In genomic region chr17:7347630-7348477, GRCh38 we compare ENCODE assay signal across 23 cellular contexts. TPM values are rescaled to one million over a fixed set of nuclear protein-coding genes. Genes with fewer than 3 reads are reported as not detected.
DNase-seq lines count a peak whose midpoint lies in the region; TF ChIP-seq lines count a peak whose summit lies in the region.
"Had no signal": no experiment of that assay in that cellular context is flagged by ENCODE, and none has a peak within 500 bp of the region (broad histone marks: within the 10 kb centered on the region; RNA-seq: fewer than 3 reads in every experiment).

No MANE protein-coding gene starts in this region.

- peaks cover 49% of the 10 kb centered on the region for H3K4me1 Mint-ChIP-seq in activated naive CD4-positive, alpha-beta T cell treated with anti-CD3 and anti-CD28 coated beads, Interleukin-2, amount 10 ng/mL, durations not matched to agents 7 days and 5 days

- peak overlapping the region in 1 of 3 donors; percentile 25 for H3K9ac ChIP-seq in skeletal muscle tissue (ENCODE audit: low read depth in 1 of 3, low read length in 3 of 3)

- H3K4me1 ChIP-seq in skeletal muscle tissue (ENCODE audit: control insufficient read depth in 3 of 3, insufficient read depth in 3 of 3, low read length in 3 of 3) (peaks cover 41 to 58% (median 49%) of the 10 kb centered on the region in 3 donors), thyroid gland (peaks cover 20 to 24% of the 10 kb centered on the region in 2 donors)

- DNase-seq in activated naive CD4-positive, alpha-beta T cell treated with anti-CD3 and anti-CD28 coated beads, Interleukin-2, amount 10 ng/mL, durations not matched to agents 7 days and 5 days = no peak
- no peak for DNase-seq in activated naive CD4-positive, alpha-beta T cell treated with anti-CD3 and anti-CD28 coated beads, Interleukin-2, amount 50 U/mL, for 16 hours
- DNase-seq in RWPE1 (ENCODE audit: low spot score) = no peak
- peak; percentile 40 for DNase-seq in fibroblast of mammary gland (ENCODE audit: low read depth)
- DNase-seq in NCI-H1105 (lab: John Stamatoyannopoulos, UW) = no peak
- no peak for DNase-seq in EL
- no peak for DNase-seq in thyroid gland
- DNase-seq: activated CD4-positive, CD25-positive, alpha-beta regulatory T cell; activated effector memory CD4-positive, alpha-beta T cell treated with anti-CD3 and anti-CD28 coated beads, Interleukin-2, amount 50 U/mL, for 16 hours; DMS153; HCEC 1CT; lower lobe of right lung; NCI-H748 treated with DMSO at 0.1 percent for 48 hours; small intestine; stimulated activated CD4-positive, alpha-beta T cell treated with anti-CD3 and anti-CD28 coated beads, Interleukin-4, amount 100 ng/mL, for 1 hour had no signal

- H3K36me3 ChIP-seq in skeletal muscle tissue (ENCODE audit: control insufficient read depth in 3 of 3, insufficient read depth in 3 of 3, low read length in 3 of 3) = no peaks in the 10 kb centered on the region
- no peaks in the 10 kb centered on the region for H3K36me3 ChIP-seq in thyroid gland
- H3K36me3 ChIP-seq: ascending aorta, lower lobe of right lung had no signal

- H3K4me3 Mint-ChIP-seq in activated naive CD4-positive, alpha-beta T cell treated with anti-CD3 and anti-CD28 coated beads, Interleukin-2, amount 10 ng/mL, durations not matched to agents 7 days and 5 days = no peak overlapping the region

- H3K9me3 Mint-ChIP-seq in activated naive CD4-positive, alpha-beta T cell treated with anti-CD3 and anti-CD28 coated beads, Interleukin-2, amount 10 ng/mL, durations not matched to agents 7 days and 5 days = no peaks in the 10 kb centered on the region
- H3K9me3 Mint-ChIP-seq: IgD-negative memory B cell had no signal

- H3K27me3 ChIP-seq in skeletal muscle tissue (ENCODE audit: control insufficient read depth in 3 of 3, insufficient read depth in 3 of 3, low read length in 3 of 3) (peaks cover 0 to 6% (median 3%) of the 10 kb centered on the region in 3 donors), thyroid gland (no peaks in the 10 kb centered on the region)
- H3K27me3 ChIP-seq: ascending aorta had no signal

- H3K27me3 Mint-ChIP-seq in activated naive CD4-positive, alpha-beta T cell treated with anti-CD3 and anti-CD28 coated beads, Interleukin-2, amount 10 ng/mL, durations not matched to agents 7 days and 5 days = peaks cover 4% of the 10 kb centered on the region
- H3K27me3 Mint-ChIP-seq: IgD-negative memory B cell had no signal

- CTCF ChIA-PET in activated naive CD4-positive, alpha-beta T cell treated with anti-CD3 and anti-CD28 coated beads, Interleukin-2, amount 10 ng/mL, durations not matched to agents 7 days and 5 days (lab: Charles Lee) = interaction anchor here (0.7 to 4.4 kb wide), 4 partner anchors 12 to 302 kb away, joined by 3 to 29 read pairs (median 4); partner anchors contain the start of gene ACAP1
- CTCF ChIA-PET in RWPE1 (lab: Yijun Ruan, JAX) = interaction anchor here (0.5 to 1.0 kb wide), 4 partner anchors 18 to 489 kb away, joined by 3 to 5 read pairs (median 3); no protein-coding TSS in a partner anchor

- H3K36me3 Mint-ChIP-seq in activated naive CD4-positive, alpha-beta T cell treated with anti-CD3 and anti-CD28 coated beads, Interleukin-2, amount 10 ng/mL, durations not matched to agents 7 days and 5 days = peaks cover 72% of the 10 kb centered on the region
- H3K36me3 Mint-ChIP-seq: IgD-negative memory B cell had no signal

- H3K27ac ChIP-seq in RWPE1 (peak overlapping the region; percentile 100), skeletal muscle tissue (ENCODE audit: low read depth, low read length) (peak overlapping the region; percentile 54), thyroid gland (no peak overlapping the region)
- H3K27ac ChIP-seq: ascending aorta, C4-2B, lower lobe of right lung had no signal

- 63 to 80% methylated on average over 14 to 18 of the region's 19 CpGs for WGBS in thyroid gland, 2 donors

- TF ChIP-seq CTCF in RWPE1 (conservative IDR thresholded peaks at IDR 0.05; ENCODE audit: low read depth) = no peak
- TF ChIP-seq CTCF in fibroblast of mammary gland (conservative IDR thresholded peaks at IDR 0.05; ENCODE audit: control insufficient read depth, insufficient read depth, low read depth, low read length) = no peak
- TF ChIP-seq CTCF in thyroid gland (IDR thresholded peaks at IDR 0.05) = no peak

- intact Hi-C loops in thyroid gland (cut with DNase I) = no loop called here

- POLR2A ChIA-PET in RWPE1 (lab: Yijun Ruan, JAX; ENCODE audit: low non-redundant PET) = no interaction called here

- no peak overlapping the region for H3K4me3 ChIP-seq in fibroblast of mammary gland (ENCODE audit: control insufficient read depth, low read depth, low read length)
- no peak overlapping the region for H3K4me3 ChIP-seq in skeletal muscle tissue (ENCODE audit: low read length in 3 of 3)
- H3K4me3 ChIP-seq in thyroid gland (replicated peaks in 1 of 3) = no peak overlapping the region
- H3K4me3 ChIP-seq: ascending aorta, GM12878, lower lobe of right lung had no signal

- H3K9me3 ChIP-seq in skeletal muscle tissue (ENCODE audit: control insufficient read depth in 3 of 3, low read length in 3 of 3) (no peaks in the 10 kb centered on the region), thyroid gland (no peaks in the 10 kb centered on the region)
- H3K9me3 ChIP-seq: ascending aorta, lower lobe of right lung had no signal

- peak overlapping the region; percentile 42 for H3K27ac Mint-ChIP-seq in activated naive CD4-positive, alpha-beta T cell treated with anti-CD3 and anti-CD28 coated beads, Interleukin-2, amount 10 ng/mL, durations not matched to agents 7 days and 5 days

- no peak for TF ChIP-seq POLR2A in thyroid gland (IDR thresholded peaks at IDR 0.05)

RNA-seq across cellular contexts. Expression of gene KCTD11, which starts 4.1 kb away (rescaled TPM):
- 4.2 TPM for total RNA-seq in skeletal muscle tissue
- total RNA-seq in thyroid gland = 10 to 100 TPM in 3 of 4 donors, 1 to 10 TPM in 1; 6.6 to 20.4 (median 18.7) TPM

RNA-seq across cellular contexts. Expression of gene TMEM95, which starts 7.1 kb away (rescaled TPM):
- not detected for total RNA-seq in skeletal muscle tissue
- total RNA-seq in thyroid gland = not detected
- total RNA-seq: ascending aorta; lower lobe of right lung; MCF 10A; posterior vena cava; T-helper 2 cell treated with Interferon-gamma antibody and Interleukin-4, amounts not matched to agents 100 ng/mL and 5 ng/mL, for 36 hours had no signal

RNA-seq across cellular contexts. Expression of gene ACAP1, which starts 11.5 kb away (rescaled TPM):
- total RNA-seq in skeletal muscle tissue = 2.1 TPM
- total RNA-seq in thyroid gland = 1 to 10 TPM in 3 of 4 donors, under 1 TPM in 1; 0.89 to 7.1 (median 3.8) TPM

RNA-seq across cellular contexts. Expression of gene NEURL4, which starts 18.7 kb away (rescaled TPM):
- 19.8 TPM for total RNA-seq in skeletal muscle tissue
- 10 to 100 TPM; 18.5 to 32.8 (median 22.5) TPM for total RNA-seq in thyroid gland

RNA-seq across cellular contexts. Expression of gene GPS2, which starts 32.7 kb away (rescaled TPM):
- 24.5 TPM for total RNA-seq in skeletal muscle tissue
- total RNA-seq in thyroid gland = 100 to 1,000 TPM in 2 of 4 donors, 10 to 100 TPM in 2; 69.5 to 130 (median 100) TPM

Comparison
In these comparisons a context has a peak if more than half of its experiments do, and no peak if none do; other contexts are left out.
1. H3K27ac ChIP-seq: peak in RWPE1 (single experiment) and skeletal muscle tissue (single experiment); none in thyroid gland (0 of 3).